In genomic region chr9:135971892-135972291, GRCh38 we compare ENCODE assay signal across 10 cellular contexts. TPM values are rescaled to one million over a fixed set of nuclear protein-coding genes. Genes with fewer than 3 reads are reported as not detected.
DNase-seq lines count a peak whose midpoint lies in the region; ATAC-seq and TF ChIP-seq lines count a peak whose summit lies in the region.
"Had no signal": no experiment of that assay in that cellular context is flagged by ENCODE, and none has a peak within 500 bp of the region (broad histone marks: within the 10 kb centered on the region; RNA-seq: fewer than 3 reads in every experiment).

No MANE protein-coding gene starts in this region.

- no peak overlapping the region for H3K27ac ChIP-seq in thyroid gland
- H3K27ac ChIP-seq: gastroesophageal sphincter, spleen had no signal

- H3K27me3 Mint-ChIP-seq in activated CD4-positive, alpha-beta memory T cell treated with anti-CD3 and anti-CD28 coated beads for 36 hours: peaks cover 2% of the 10 kb centered on the region

- H3K4me3 ChIP-seq in thyroid gland (replicated peaks in 1 of 3): no peak overlapping the region
- H3K4me3 ChIP-seq: gastroesophageal sphincter, spleen had no signal

- no peak overlapping the region for H3K27ac Mint-ChIP-seq in activated CD4-positive, alpha-beta memory T cell treated with anti-CD3 and anti-CD28 coated beads for 36 hours

- H3K9me3 ChIP-seq in thyroid gland: no peaks in the 10 kb centered on the region
- H3K9me3 ChIP-seq: gastroesophageal sphincter, spleen had no signal

- no peaks in the 10 kb centered on the region for H3K36me3 Mint-ChIP-seq in activated CD4-positive, alpha-beta memory T cell treated with anti-CD3 and anti-CD28 coated beads for 36 hours

- H3K9me3 Mint-ChIP-seq in activated CD4-positive, alpha-beta memory T cell treated with anti-CD3 and anti-CD28 coated beads for 36 hours: no peaks in the 10 kb centered on the region

- peak; percentile 23 for DNase-seq in activated T-cell treated with anti-CD3 and anti-CD28 coated beads for 1 hour (ENCODE audit: low read depth)
- DNase-seq in activated T-cell treated with anti-CD3 and anti-CD28 coated beads for 4 hours: no peak
- DNase-seq in activated CD4-positive, alpha-beta memory T cell treated with anti-CD3 and anti-CD28 coated beads for 36 hours: peak; percentile 60
- peak; percentile 92 for DNase-seq in iPS DF 4.7 (ENCODE audit: extremely low read depth, low spot score)
- peak; percentile 88 to 92 for DNase-seq in thyroid gland
- DNase-seq in MV-4-11 (lab: John Stamatoyannopoulos, UW): no peak
- DNase-seq in CD1c-positive myeloid dendritic cell (ENCODE audit: extremely low spot score): no peak
- DNase-seq: spleen had no signal

- no peaks in the 10 kb centered on the region for H3K36me3 ChIP-seq in thyroid gland
- H3K36me3 ChIP-seq: gastroesophageal sphincter, spleen had no signal

- intact Hi-C loops in activated CD4-positive, alpha-beta memory T cell treated with anti-CD3 and anti-CD28 coated beads for 36 hours (cut with micrococcal nuclease): no loop called here
- intact Hi-C loops in thyroid gland (cut with DNase I): no loop called here

- CTCF ChIA-PET in activated CD4-positive, alpha-beta memory T cell treated with anti-CD3 and anti-CD28 coated beads for 36 hours (lab: Charles Lee): interaction anchor here (6.8 kb wide), 1 partner anchor 150 kb away, joined by 122 read pairs; no protein-coding TSS in a partner anchor

- POLR2A ChIA-PET in activated CD4-positive, alpha-beta memory T cell treated with anti-CD3 and anti-CD28 coated beads for 36 hours (lab: Charles Lee): no interaction called here

- no peak overlapping the region for H3K4me3 Mint-ChIP-seq in activated CD4-positive, alpha-beta memory T cell treated with anti-CD3 and anti-CD28 coated beads for 36 hours

- H3K4me1 ChIP-seq in thyroid gland: peaks cover 0 to 4% of the 10 kb centered on the region in 2 donors

- H3K4me1 Mint-ChIP-seq in activated CD4-positive, alpha-beta memory T cell treated with anti-CD3 and anti-CD28 coated beads for 36 hours (ENCODE audit: low read depth): peaks cover 5% of the 10 kb centered on the region

- TF ChIP-seq CTCF in thyroid gland (IDR thresholded peaks at IDR 0.05): no peak

- TF ChIP-seq POLR2A in thyroid gland (IDR thresholded peaks at IDR 0.05): no peak

- 26 to 28% methylated on average over 8 of the region's 13 CpGs for WGBS in thyroid gland, 2 donors

- H3K27me3 ChIP-seq in thyroid gland: no peaks in the 10 kb centered on the region

- ATAC-seq in GM18511 (IDR thresholded peaks at IDR 0.05; ENCODE audit: unreplicated experiment): no peak
- ATAC-seq: gastroesophageal sphincter had no signal

RNA-seq across cellular contexts. Expression of gene UBAC1, which starts 10.7 kb away (rescaled TPM):
- total RNA-seq in activated CD4-positive, alpha-beta memory T cell treated with anti-CD3 and anti-CD28 coated beads for 36 hours: 10 to 100 TPM; 41.3 to 42.0 TPM
- total RNA-seq in thyroid gland: 10 to 100 TPM; 37.9 to 56.2 (median 44.2) TPM

Comparison
In these comparisons a context has a peak if more than half of its experiments do, and no peak if none do; other contexts are left out.
1. DNase-seq: peak in activated T-cell treated with anti-CD3 and anti-CD28 coated beads for 1 hour (single experiment), activated CD4-positive, alpha-beta memory T cell treated with anti-CD3 and anti-CD28 coated beads for 36 hours (single experiment), iPS DF 4.7 (single experiment) and thyroid gland (2 of 2); none in activated T-cell treated with anti-CD3 and anti-CD28 coated beads for 4 hours (single experiment), MV-4-11 (single experiment) and CD1c-positive myeloid dendritic cell (single experiment).